Comparison of ENCODE assay signal across 32 cellular contexts in genomic region chr9:136876476-136876875, GRCh38.
"Had no signal": no experiment of that assay in that cellular context is flagged by ENCODE, and none has a peak within 500 bp of the region (broad histone marks: within the 10 kb centered on the region; RNA-seq: fewer than 3 reads in every experiment).

No MANE protein-coding gene starts in this region.

- ATAC-seq: activated CD4-positive, alpha-beta T cell treated with anti-CD3 and anti-CD28 coated beads for 36 hours; activated CD4-positive, CD25-positive, alpha-beta regulatory T cell treated with anti-CD3 and anti-CD28 coated beads, Interleukin-2, amount 50 U/mL, for 24 hours; activated CD8-positive, alpha-beta T cell treated with anti-CD3 and anti-CD28 coated beads, Interleukin-2, amount 10 ng/mL, durations not matched to agents 7 days and 5 days; activated naive CD4-positive, alpha-beta T cell treated with anti-CD3 and anti-CD28 coated beads, Interleukin-2, amount 50 U/mL, for 72 hours; Panc1; WTC11 had no signal

- DNase-seq: activated CD4-positive, alpha-beta T cell treated with anti-CD3 and anti-CD28 coated beads for 36 hours; activated CD4-positive, alpha-beta T cell treated with anti-CD3 and anti-CD28 coated beads, Interleukin-2, amount 10 ng/mL, durations not matched to agents 7 days and 5 days; activated CD4-positive, alpha-beta T cell treated with anti-CD3 and anti-CD28 coated beads, Interleukin-2, amount 50 U/mL, for 48 hours; activated CD8-positive, alpha-beta T cell treated with anti-CD3 and anti-CD28 coated beads, Interleukin-2, amount 10 ng/mL, durations not matched to agents 7 days and 5 days; activated gamma-delta T cell treated with Interleukin-2 at 50 U/mL for 16 hours; activated naive CD4-positive, alpha-beta T cell treated with anti-CD3 and anti-CD28 coated beads for 36 hours; activated T-cell treated with anti-CD3 and anti-CD28 coated beads, Interleukin-2, amount 50 U/mL, for 24 hours; amniotic stem cell; aorta; Kasumi-1; KG1; MM.1S; MV-4-11; NCI-H1092; NCI-H1436 treated with DMSO at 0.1 percent for 48 hours; NCI-H1694 treated with DMSO at 0.1 percent for 48 hours; NCI-H2029; NCI-H345; NCI-H524 treated with DMSO at 0.1 percent for 48 hours; RPMI8226; SHP77 treated with DMSO at 0.1 percent for 48 hours; SK-N-SH had no signal

- H3K27ac Mint-ChIP-seq: activated CD4-positive, alpha-beta T cell treated with anti-CD3 and anti-CD28 coated beads for 36 hours; activated CD4-positive, alpha-beta T cell treated with anti-CD3 and anti-CD28 coated beads, Interleukin-2, amount 10 ng/mL, durations not matched to agents 7 days and 5 days; activated CD8-positive, alpha-beta T cell treated with anti-CD3 and anti-CD28 coated beads, Interleukin-2, amount 10 ng/mL, durations not matched to agents 7 days and 5 days; activated naive CD4-positive, alpha-beta T cell treated with anti-CD3 and anti-CD28 coated beads for 36 hours; activated naive CD4-positive, alpha-beta T cell treated with anti-CD3 and anti-CD28 coated beads, Interleukin-2, amount 50 U/mL, for 72 hours; activated T-cell treated with anti-CD3 and anti-CD28 coated beads, Interleukin-2, amount 50 U/mL, for 24 hours; T-helper 1 cell treated with Interleukin-12 subunit alpha and Interleukin-12 subunit beta and Interleukin-4 antibody, amounts not matched to agents 30 μg/mL and 1 μg/mL, for 36 hours; T-helper 2 cell treated with Interferon-gamma antibody and Interleukin-4, amounts not matched to agents 5 μg/mL and 100 μg/mL, for 36 hours; WTC11 had no signal

- H3K27ac ChIP-seq: cardiac muscle cell, SJSA1 had no signal

- H3K36me3 ChIP-seq: cardiac muscle cell, SJSA1 had no signal

- H3K4me1 Mint-ChIP-seq: WTC11 had no signal

- H3K27me3 ChIP-seq: cardiac muscle cell, SJSA1 had no signal

- H3K27me3 Mint-ChIP-seq: activated CD4-positive, alpha-beta T cell treated with anti-CD3 and anti-CD28 coated beads for 36 hours; activated CD4-positive, alpha-beta T cell treated with anti-CD3 and anti-CD28 coated beads, Interleukin-2, amount 10 ng/mL, durations not matched to agents 7 days and 5 days; activated T-cell treated with anti-CD3 and anti-CD28 coated beads, Interleukin-2, amount 50 U/mL, for 24 hours; central memory CD8-positive, alpha-beta T cell had no signal

- H3K4me2 ChIP-seq: SK-N-SH had no signal

- H3K9ac ChIP-seq: SK-N-SH had no signal

- H3K4me3 Mint-ChIP-seq: activated CD4-positive, alpha-beta T cell treated with anti-CD3 and anti-CD28 coated beads for 36 hours; activated CD4-positive, alpha-beta T cell treated with anti-CD3 and anti-CD28 coated beads, Interleukin-2, amount 10 ng/mL, durations not matched to agents 7 days and 5 days; activated CD8-positive, alpha-beta T cell treated with anti-CD3 and anti-CD28 coated beads, Interleukin-2, amount 10 ng/mL, durations not matched to agents 7 days and 5 days; activated naive CD4-positive, alpha-beta T cell treated with anti-CD3 and anti-CD28 coated beads for 36 hours; activated T-cell treated with anti-CD3 and anti-CD28 coated beads, Interleukin-2, amount 50 U/mL, for 24 hours; central memory CD8-positive, alpha-beta T cell; T-helper 1 cell treated with Interleukin-12 subunit alpha and Interleukin-12 subunit beta and Interleukin-4 antibody, amounts not matched to agents 30 μg/mL and 1 μg/mL, for 36 hours; T-helper 2 cell treated with Interferon-gamma antibody and Interleukin-4, amounts not matched to agents 5 μg/mL and 100 μg/mL, for 36 hours; WTC11 had no signal

- H3K4me3 ChIP-seq: cardiac muscle cell, SJSA1 had no signal

- FAIRE-seq: TTC549 had no signal

- H3K9me3 Mint-ChIP-seq: activated T-cell treated with anti-CD3 and anti-CD28 coated beads, Interleukin-2, amount 50 U/mL, for 24 hours; central memory CD8-positive, alpha-beta T cell had no signal
